1 cellular context compared by ENCODE assay signal in the genomic region with DNA sequence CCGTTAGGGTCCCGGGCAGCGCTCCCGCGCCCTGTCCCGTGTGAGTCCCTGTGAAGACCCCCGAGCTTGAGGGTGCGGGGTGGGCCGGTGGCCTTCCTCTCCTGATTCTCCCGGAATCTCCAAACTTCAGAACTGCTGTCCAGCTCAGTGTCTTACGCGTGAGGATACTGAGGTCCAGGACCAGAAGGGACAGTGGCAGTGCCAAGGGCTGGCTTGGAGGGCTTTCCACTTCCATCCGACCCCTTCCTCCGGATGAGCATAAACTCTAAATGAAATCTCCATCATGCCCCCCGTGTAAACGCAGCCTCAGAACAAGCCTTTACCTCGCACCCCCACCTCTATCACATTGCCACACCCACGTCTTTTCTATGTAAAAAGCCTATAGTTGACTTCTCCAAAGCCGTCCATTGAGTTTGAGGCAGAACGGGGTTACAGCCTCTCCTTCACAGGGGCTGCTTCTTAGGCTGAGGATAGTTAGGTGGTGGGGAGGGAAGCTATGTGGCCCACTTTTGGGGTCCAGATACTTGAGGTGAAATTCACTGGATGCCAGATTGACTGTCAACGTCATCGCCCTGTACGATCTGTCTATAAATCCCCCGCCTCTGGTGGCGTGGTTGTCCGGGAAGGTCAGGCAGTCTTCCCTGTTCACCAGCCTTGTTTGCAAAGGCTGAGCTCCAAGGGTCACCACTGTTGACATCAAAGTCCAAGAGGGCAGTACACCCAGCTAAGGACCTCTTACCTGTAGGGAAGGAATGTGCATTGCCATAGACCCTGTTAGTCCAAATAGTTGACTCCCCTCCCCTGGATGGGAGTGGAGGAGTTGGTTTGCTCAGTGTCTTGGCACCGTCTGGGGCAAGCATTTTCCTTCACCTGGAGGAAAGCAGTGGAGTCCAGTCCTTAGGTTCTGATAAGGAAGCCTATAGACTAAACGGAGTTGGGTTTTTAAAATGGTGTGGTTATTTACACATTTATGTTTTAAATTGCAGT.
A peak's percentile ranks its signal among the peaks of the same experiment; 100 is the strongest.
TF ChIP-seq lines count a peak whose summit lies in the region.

No MANE protein-coding gene starts in this region.

TF ChIP-seq in HepG2, 621 proteins besides CTCF, POLR2A, EP300 and RAD21 (continues in another document):
- no peak for TF ChIP-seq NAIF1 (CRISPR knock-in tag; IDR thresholded peaks at IDR 0.05; ENCODE audit: borderline replicate concordance)
- TF ChIP-seq, protein P1, sequence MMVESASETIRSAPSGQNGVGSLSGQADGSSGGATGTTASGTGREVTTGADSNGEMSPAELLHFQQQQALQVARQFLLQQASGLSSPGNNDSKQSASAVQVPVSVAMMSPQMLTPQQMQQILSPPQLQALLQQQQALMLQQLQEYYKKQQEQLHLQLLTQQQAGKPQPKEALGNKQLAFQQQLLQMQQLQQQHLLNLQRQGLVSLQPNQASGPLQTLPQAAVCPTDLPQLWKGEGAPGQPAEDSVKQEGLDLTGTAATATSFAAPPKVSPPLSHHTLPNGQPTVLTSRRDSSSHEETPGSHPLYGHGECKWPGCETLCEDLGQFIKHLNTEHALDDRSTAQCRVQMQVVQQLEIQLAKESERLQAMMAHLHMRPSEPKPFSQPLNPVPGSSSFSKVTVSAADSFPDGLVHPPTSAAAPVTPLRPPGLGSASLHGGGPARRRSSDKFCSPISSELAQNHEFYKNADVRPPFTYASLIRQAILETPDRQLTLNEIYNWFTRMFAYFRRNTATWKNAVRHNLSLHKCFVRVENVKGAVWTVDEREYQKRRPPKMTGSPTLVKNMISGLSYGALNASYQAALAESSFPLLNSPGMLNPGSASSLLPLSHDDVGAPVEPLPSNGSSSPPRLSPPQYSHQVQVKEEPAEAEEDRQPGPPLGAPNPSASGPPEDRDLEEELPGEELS (CRISPR knock-in tag; IDR thresholded peaks at IDR 0.05) = peak; percentile 65
- TF ChIP-seq TBX2 (CRISPR knock-in tag; IDR thresholded peaks at IDR 0.05; ENCODE audit: borderline replicate concordance) = peak; percentile 22; the same call in 1 of the 2 replicates
- 0 out of 2 replicates have a peak, but pooled peaks have one; percentile 1 for TF ChIP-seq STAG1 (CRISPR knock-in tag; IDR thresholded peaks at IDR 0.05)
- TF ChIP-seq, protein P2, sequence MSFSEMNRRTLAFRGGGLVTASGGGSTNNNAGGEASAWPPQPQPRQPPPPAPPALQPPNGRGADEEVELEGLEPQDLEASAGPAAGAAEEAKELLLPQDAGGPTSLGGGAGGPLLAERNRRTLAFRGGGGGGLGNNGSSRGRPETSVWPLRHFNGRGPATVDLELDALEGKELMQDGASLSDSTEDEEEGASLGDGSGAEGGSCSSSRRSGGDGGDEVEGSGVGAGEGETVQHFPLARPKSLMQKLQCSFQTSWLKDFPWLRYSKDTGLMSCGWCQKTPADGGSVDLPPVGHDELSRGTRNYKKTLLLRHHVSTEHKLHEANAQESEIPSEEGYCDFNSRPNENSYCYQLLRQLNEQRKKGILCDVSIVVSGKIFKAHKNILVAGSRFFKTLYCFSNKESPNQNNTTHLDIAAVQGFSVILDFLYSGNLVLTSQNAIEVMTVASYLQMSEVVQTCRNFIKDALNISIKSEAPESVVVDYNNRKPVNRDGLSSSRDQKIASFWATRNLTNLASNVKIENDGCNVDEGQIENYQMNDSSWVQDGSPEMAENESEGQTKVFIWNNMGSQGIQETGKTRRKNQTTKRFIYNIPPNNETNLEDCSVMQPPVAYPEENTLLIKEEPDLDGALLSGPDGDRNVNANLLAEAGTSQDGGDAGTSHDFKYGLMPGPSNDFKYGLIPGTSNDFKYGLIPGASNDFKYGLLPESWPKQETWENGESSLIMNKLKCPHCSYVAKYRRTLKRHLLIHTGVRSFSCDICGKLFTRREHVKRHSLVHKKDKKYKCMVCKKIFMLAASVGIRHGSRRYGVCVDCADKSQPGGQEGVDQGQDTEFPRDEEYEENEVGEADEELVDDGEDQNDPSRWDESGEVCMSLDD (CRISPR knock-in tag; IDR thresholded peaks at IDR 0.05; ENCODE audit: borderline replicate concordance) = no peak
- TF ChIP-seq ASH2L (IDR thresholded peaks at IDR 0.05; ENCODE audit: insufficient read length, low read depth, low read length) = peak; percentile 41
- TF ChIP-seq ESRRA (CRISPR knock-in tag; IDR thresholded peaks at IDR 0.05; ENCODE audit: low read depth) = peak; percentile 96
- TF ChIP-seq CBX2 (IDR thresholded peaks at IDR 0.05; ENCODE audit: low read depth, low read length) = no peak
- TF ChIP-seq CBX2 (CRISPR knock-in tag; IDR thresholded peaks at IDR 0.05; ENCODE audit: low read depth) = no peak
- TF ChIP-seq THYN1 (CRISPR knock-in tag; IDR thresholded peaks at IDR 0.05; ENCODE audit: borderline replicate concordance, low read depth) = no peak
- no peak for TF ChIP-seq ZFP90 (CRISPR knock-in tag; IDR thresholded peaks at IDR 0.05; ENCODE audit: borderline replicate concordance)
- peak; percentile 79 for TF ChIP-seq NR2F6 (IDR thresholded peaks at IDR 0.05)
- TF ChIP-seq NR2F6 (CRISPR knock-in tag; IDR thresholded peaks at IDR 0.05) = peak; percentile 85
- no peak for TF ChIP-seq NFRKB (IDR thresholded peaks at IDR 0.05)
- TF ChIP-seq NR2F2 (IDR thresholded peaks at IDR 0.05; ENCODE audit: borderline replicate concordance, low read depth) = peak; percentile 45; the same call in 1 of the 2 replicates
- TF ChIP-seq ZSCAN9 (CRISPR knock-in tag; IDR thresholded peaks at IDR 0.05; ENCODE audit: borderline replicate concordance) = peak; percentile 72; the same call in 1 of the 2 replicates
- TF ChIP-seq, protein P3, sequence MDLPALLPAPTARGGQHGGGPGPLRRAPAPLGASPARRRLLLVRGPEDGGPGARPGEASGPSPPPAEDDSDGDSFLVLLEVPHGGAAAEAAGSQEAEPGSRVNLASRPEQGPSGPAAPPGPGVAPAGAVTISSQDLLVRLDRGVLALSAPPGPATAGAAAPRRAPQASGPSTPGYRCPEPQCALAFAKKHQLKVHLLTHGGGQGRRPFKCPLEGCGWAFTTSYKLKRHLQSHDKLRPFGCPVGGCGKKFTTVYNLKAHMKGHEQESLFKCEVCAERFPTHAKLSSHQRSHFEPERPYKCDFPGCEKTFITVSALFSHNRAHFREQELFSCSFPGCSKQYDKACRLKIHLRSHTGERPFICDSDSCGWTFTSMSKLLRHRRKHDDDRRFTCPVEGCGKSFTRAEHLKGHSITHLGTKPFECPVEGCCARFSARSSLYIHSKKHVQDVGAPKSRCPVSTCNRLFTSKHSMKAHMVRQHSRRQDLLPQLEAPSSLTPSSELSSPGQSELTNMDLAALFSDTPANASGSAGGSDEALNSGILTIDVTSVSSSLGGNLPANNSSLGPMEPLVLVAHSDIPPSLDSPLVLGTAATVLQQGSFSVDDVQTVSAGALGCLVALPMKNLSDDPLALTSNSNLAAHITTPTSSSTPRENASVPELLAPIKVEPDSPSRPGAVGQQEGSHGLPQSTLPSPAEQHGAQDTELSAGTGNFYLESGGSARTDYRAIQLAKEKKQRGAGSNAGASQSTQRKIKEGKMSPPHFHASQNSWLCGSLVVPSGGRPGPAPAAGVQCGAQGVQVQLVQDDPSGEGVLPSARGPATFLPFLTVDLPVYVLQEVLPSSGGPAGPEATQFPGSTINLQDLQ (CRISPR knock-in tag; IDR thresholded peaks at IDR 0.05) = peak; percentile 99
- TF ChIP-seq SKI (IDR thresholded peaks at IDR 0.05; ENCODE audit: partially characterized antibody) = peak; percentile 32
- TF ChIP-seq ZNF234 (CRISPR knock-in tag; conservative IDR thresholded peaks at IDR 0.05) = no peak
- no peak for TF ChIP-seq SCMH1 (CRISPR knock-in tag; IDR thresholded peaks at IDR 0.05; ENCODE audit: borderline replicate concordance)
- TF ChIP-seq ZNF776 (CRISPR knock-in tag; IDR thresholded peaks at IDR 0.05) = peak; percentile 41; the same call in 1 of the 2 replicates
- TF ChIP-seq SOX13 (IDR thresholded peaks at IDR 0.05) = no peak
- TF ChIP-seq SOX13 (CRISPR knock-in tag; conservative IDR thresholded peaks at IDR 0.05 in 1 of 2, IDR thresholded peaks at IDR 0.05 in 1 of 2) = peak in 1 of 2 experiments; percentile 58; a peak in 2 of 4 replicates
- 0 out of 2 replicates have a peak, but pooled peaks have one; percentile 11 for TF ChIP-seq ZNF670 (CRISPR knock-in tag; IDR thresholded peaks at IDR 0.05; ENCODE audit: borderline replicate concordance)
- TF ChIP-seq HIVEP1 (CRISPR knock-in tag; IDR thresholded peaks at IDR 0.05) = peak; percentile 52; the same call in 1 of the 2 replicates
- TF ChIP-seq U2AF2 (IDR thresholded peaks at IDR 0.05; ENCODE audit: low read depth, low read length) = no peak
- peak; percentile 9; the same call in 1 of the 2 replicates for TF ChIP-seq PHF20 (CRISPR knock-in tag; IDR thresholded peaks at IDR 0.05)
- TF ChIP-seq ZBTB20 (CRISPR knock-in tag; IDR thresholded peaks at IDR 0.05; ENCODE audit: borderline replicate concordance, low read depth) = no peak
- no peak for TF ChIP-seq TRIM24 (CRISPR knock-in tag; IDR thresholded peaks at IDR 0.05)
- no peak for TF ChIP-seq SOX6 (IDR thresholded peaks at IDR 0.05)
- peak; percentile 54 for TF ChIP-seq SOX6 (CRISPR knock-in tag; IDR thresholded peaks at IDR 0.05)
- peak; percentile 76; the same call in 1 of the 2 replicates for TF ChIP-seq ZMYM4 (CRISPR knock-in tag; IDR thresholded peaks at IDR 0.05)
- TF ChIP-seq, protein P4, sequence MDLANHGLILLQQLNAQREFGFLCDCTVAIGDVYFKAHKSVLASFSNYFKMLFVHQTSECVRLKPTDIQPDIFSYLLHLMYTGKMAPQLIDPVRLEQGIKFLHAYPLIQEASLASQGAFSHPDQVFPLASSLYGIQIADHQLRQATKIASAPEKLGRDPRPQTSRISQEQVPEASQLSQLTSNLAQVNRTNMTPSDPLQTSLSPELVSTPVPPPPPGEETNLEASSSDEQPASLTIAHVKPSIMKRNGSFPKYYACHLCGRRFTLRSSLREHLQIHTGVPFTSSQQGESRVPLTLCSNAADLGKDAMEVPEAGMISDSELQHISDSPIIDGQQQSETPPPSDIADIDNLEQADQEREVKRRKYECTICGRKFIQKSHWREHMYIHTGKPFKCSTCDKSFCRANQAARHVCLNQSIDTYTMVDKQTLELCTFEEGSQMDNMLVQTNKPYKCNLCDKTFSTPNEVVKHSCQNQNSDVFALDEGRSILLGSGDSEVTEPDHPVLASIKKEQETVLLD (CRISPR knock-in tag; IDR thresholded peaks at IDR 0.05; ENCODE audit: low read depth) = no peak
- TF ChIP-seq ZZZ3 (CRISPR knock-in tag; IDR thresholded peaks at IDR 0.05; ENCODE audit: borderline replicate concordance) = no peak
- TF ChIP-seq, protein P5, sequence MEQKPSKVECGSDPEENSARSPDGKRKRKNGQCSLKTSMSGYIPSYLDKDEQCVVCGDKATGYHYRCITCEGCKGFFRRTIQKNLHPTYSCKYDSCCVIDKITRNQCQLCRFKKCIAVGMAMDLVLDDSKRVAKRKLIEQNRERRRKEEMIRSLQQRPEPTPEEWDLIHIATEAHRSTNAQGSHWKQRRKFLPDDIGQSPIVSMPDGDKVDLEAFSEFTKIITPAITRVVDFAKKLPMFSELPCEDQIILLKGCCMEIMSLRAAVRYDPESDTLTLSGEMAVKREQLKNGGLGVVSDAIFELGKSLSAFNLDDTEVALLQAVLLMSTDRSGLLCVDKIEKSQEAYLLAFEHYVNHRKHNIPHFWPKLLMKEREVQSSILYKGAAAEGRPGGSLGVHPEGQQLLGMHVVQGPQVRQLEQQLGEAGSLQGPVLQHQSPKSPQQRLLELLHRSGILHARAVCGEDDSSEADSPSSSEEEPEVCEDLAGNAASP (CRISPR knock-in tag; IDR thresholded peaks at IDR 0.05; ENCODE audit: borderline replicate concordance) = peak; percentile 22; the same call in 1 of the 2 replicates
- TF ChIP-seq CEBPB (IDR thresholded peaks at IDR 0.05; ENCODE audit: borderline replicate concordance, low read depth, low read length) = no peak
- TF ChIP-seq, protein P6, sequence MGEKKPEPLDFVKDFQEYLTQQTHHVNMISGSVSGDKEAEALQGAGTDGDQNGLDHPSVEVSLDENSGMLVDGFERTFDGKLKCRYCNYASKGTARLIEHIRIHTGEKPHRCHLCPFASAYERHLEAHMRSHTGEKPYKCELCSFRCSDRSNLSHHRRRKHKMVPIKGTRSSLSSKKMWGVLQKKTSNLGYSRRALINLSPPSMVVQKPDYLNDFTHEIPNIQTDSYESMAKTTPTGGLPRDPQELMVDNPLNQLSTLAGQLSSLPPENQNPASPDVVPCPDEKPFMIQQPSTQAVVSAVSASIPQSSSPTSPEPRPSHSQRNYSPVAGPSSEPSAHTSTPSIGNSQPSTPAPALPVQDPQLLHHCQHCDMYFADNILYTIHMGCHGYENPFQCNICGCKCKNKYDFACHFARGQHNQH (CRISPR knock-in tag; IDR thresholded peaks at IDR 0.05) = peak; percentile 74; the same call in 1 of the 2 replicates
- TF ChIP-seq, protein P7, sequence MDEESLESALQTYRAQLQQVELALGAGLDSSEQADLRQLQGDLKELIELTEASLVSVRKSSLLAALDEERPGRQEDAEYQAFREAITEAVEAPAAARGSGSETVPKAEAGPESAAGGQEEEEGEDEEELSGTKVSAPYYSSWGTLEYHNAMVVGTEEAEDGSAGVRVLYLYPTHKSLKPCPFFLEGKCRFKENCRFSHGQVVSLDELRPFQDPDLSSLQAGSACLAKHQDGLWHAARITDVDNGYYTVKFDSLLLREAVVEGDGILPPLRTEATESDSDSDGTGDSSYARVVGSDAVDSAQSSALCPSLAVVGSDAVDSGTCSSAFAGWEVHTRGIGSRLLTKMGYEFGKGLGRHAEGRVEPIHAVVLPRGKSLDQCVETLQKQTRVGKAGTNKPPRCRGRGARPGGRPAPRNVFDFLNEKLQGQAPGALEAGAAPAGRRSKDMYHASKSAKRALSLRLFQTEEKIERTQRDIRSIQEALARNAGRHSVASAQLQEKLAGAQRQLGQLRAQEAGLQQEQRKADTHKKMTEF (CRISPR knock-in tag; IDR thresholded peaks at IDR 0.05) = peak; percentile 53; the same call in 1 of the 2 replicates
- TF ChIP-seq TOPORS (CRISPR knock-in tag; IDR thresholded peaks at IDR 0.05) = no peak
- TF ChIP-seq, protein P8, sequence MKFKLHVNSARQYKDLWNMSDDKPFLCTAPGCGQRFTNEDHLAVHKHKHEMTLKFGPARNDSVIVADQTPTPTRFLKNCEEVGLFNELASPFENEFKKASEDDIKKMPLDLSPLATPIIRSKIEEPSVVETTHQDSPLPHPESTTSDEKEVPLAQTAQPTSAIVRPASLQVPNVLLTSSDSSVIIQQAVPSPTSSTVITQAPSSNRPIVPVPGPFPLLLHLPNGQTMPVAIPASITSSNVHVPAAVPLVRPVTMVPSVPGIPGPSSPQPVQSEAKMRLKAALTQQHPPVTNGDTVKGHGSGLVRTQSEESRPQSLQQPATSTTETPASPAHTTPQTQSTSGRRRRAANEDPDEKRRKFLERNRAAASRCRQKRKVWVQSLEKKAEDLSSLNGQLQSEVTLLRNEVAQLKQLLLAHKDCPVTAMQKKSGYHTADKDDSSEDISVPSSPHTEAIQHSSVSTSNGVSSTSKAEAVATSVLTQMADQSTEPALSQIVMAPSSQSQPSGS (CRISPR knock-in tag; IDR thresholded peaks at IDR 0.05) = peak; percentile 9; the same call in 1 of the 2 replicates
- no peak; the same call in 1 of the 2 replicates for TF ChIP-seq ZNF773 (CRISPR knock-in tag; IDR thresholded peaks at IDR 0.05; ENCODE audit: borderline replicate concordance)
- peak; percentile 76; the same call in 1 of the 2 replicates for TF ChIP-seq NR2C2 (CRISPR knock-in tag; IDR thresholded peaks at IDR 0.05; ENCODE audit: borderline replicate concordance)
- TF ChIP-seq DPF2 (CRISPR knock-in tag; IDR thresholded peaks at IDR 0.05; ENCODE audit: borderline replicate concordance, low read depth) = peak; percentile 61
- TF ChIP-seq HNRNPLL (IDR thresholded peaks at IDR 0.05; ENCODE audit: low read depth, low read length, poor library complexity, severe bottlenecking) = no peak
